In the genomic region with DNA sequence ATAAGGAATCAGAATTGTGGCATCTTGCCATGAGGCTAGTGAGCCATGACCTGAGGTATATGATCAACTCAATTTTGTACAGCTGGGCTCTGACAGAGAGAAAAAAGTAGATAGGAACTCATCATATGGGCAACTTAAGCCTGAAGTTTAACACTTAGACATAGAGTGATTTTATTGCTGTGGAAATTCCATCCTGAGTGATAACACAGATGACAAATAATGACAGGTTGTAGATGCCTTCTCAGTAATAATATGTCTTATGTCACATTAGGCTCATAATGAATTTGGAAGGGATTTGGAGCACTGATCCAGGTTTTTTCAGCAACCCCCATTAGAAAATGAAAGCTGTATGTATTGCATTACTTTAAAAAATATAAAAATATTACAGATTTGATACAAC, we compare ENCODE assay signal across 6 cellular contexts.
"Had no signal": no experiment of that assay in that cellular context is flagged by ENCODE, and none has a peak within 500 bp of the region (broad histone marks: within the 10 kb centered on the region; RNA-seq: fewer than 3 reads in every experiment).

No MANE protein-coding gene starts in this region.

- H3K27ac ChIP-seq: HL-60 had no signal

- H3K4me3 ChIP-seq: K562 had no signal

- ATAC-seq: HepG2, K562 had no signal

- DNase-seq: IMR-90, KBM-7, KG1 had no signal
